In the genomic region with DNA sequence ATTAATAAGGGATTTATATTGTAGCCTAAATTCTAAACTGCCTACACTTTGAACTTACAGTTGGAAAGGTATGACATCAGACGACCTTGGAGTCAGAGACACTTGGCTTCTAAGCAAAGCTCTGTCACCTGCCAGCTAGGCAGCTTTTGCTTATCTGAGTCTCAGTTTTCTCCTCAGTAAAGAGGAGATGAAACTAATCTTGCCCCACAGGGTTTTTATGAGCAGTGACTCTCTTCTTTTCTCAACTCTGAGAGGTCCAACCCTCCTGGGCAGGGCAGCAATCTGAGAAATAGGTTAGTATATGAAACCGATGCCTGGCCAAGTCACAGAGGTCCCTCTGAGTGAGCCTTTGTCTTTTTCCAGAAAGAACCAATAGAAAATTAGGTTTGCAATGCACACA, we compare ENCODE assay signal across 29 cellular contexts.
"Had no signal": no experiment of that assay in that cellular context is flagged by ENCODE, and none has a peak within 500 bp of the region (broad histone marks: within the 10 kb centered on the region; RNA-seq: fewer than 3 reads in every experiment).

No MANE protein-coding gene starts in this region.

- H3K27me3 Mint-ChIP-seq: activated CD4-positive, alpha-beta memory T cell treated with anti-CD3 and anti-CD28 coated beads for 36 hours; activated CD4-positive, alpha-beta T cell treated with anti-CD3 and anti-CD28 coated beads for 36 hours; activated T-cell treated with anti-CD3 and anti-CD28 coated beads, Interleukin-2, amount 50 U/mL, for 24 hours had no signal

- H3K9me3 ChIP-seq: ascending aorta, breast epithelium, colonic mucosa had no signal

- H3K4me3 Mint-ChIP-seq: activated CD4-positive, alpha-beta memory T cell treated with anti-CD3 and anti-CD28 coated beads for 36 hours; activated CD4-positive, alpha-beta T cell treated with anti-CD3 and anti-CD28 coated beads for 36 hours; activated CD4-positive, alpha-beta T cell treated with anti-CD3 and anti-CD28 coated beads, Interleukin-2, amount 10 ng/mL, durations not matched to agents 24 days and 14 days; activated CD8-positive, alpha-beta T cell treated with anti-CD3 and anti-CD28 coated beads, Interleukin-2, amount 10 ng/mL, durations not matched to agents 7 days and 5 days; activated naive CD4-positive, alpha-beta T cell treated with anti-CD3 and anti-CD28 coated beads, Interleukin-2, amount 10 ng/mL, durations not matched to agents 7 days and 5 days; activated naive CD8-positive, alpha-beta T cell treated with anti-CD3 and anti-CD28 coated beads, Interleukin-2, amount 10 ng/mL, durations not matched to agents 7 days and 5 days; activated T-cell treated with anti-CD3 and anti-CD28 coated beads, Interleukin-2, amount 50 U/mL, for 24 hours; activated T-cell treated with anti-CD3 and anti-CD28 coated beads, Interleukin-2, amount 50 U/mL, for 72 hours; brain; T-helper 2 cell treated with Interferon-gamma antibody and Interleukin-4, amounts not matched to agents 5 μg/mL and 100 μg/mL, for 36 hours had no signal

- H3K27me3 ChIP-seq: ascending aorta, breast epithelium, cardiac muscle cell, colonic mucosa had no signal

- H3K36me3 Mint-ChIP-seq: activated CD4-positive, alpha-beta memory T cell treated with anti-CD3 and anti-CD28 coated beads for 36 hours; activated naive CD4-positive, alpha-beta T cell treated with anti-CD3 and anti-CD28 coated beads, Interleukin-2, amount 10 ng/mL, durations not matched to agents 7 days and 5 days; activated naive CD4-positive, alpha-beta T cell treated with anti-CD3 and anti-CD28 coated beads, Interleukin-2, amount 50 U/mL, for 72 hours; activated naive CD8-positive, alpha-beta T cell treated with anti-CD3 and anti-CD28 coated beads, Interleukin-2, amount 10 ng/mL, durations not matched to agents 7 days and 5 days; brain had no signal

- H3K27ac ChIP-seq: ascending aorta, breast epithelium, cardiac muscle cell, colonic mucosa had no signal

- H3K4me1 Mint-ChIP-seq: brain had no signal

- H3K27ac Mint-ChIP-seq: activated CD4-positive, alpha-beta memory T cell treated with anti-CD3 and anti-CD28 coated beads for 36 hours; activated CD4-positive, alpha-beta T cell treated with anti-CD3 and anti-CD28 coated beads for 36 hours; activated CD4-positive, alpha-beta T cell treated with anti-CD3 and anti-CD28 coated beads, Interleukin-2, amount 10 ng/mL, durations not matched to agents 24 days and 14 days; activated CD8-positive, alpha-beta T cell treated with anti-CD3 and anti-CD28 coated beads, Interleukin-2, amount 10 ng/mL, durations not matched to agents 7 days and 5 days; activated naive CD4-positive, alpha-beta T cell treated with anti-CD3 and anti-CD28 coated beads, Interleukin-2, amount 10 ng/mL, durations not matched to agents 7 days and 5 days; activated naive CD4-positive, alpha-beta T cell treated with anti-CD3 and anti-CD28 coated beads, Interleukin-2, amount 50 U/mL, for 72 hours; activated naive CD8-positive, alpha-beta T cell treated with anti-CD3 and anti-CD28 coated beads, Interleukin-2, amount 10 ng/mL, durations not matched to agents 7 days and 5 days; activated T-cell treated with anti-CD3 and anti-CD28 coated beads, Interleukin-2, amount 50 U/mL, for 24 hours; brain; T-helper 2 cell treated with Interferon-gamma antibody and Interleukin-4, amounts not matched to agents 5 μg/mL and 100 μg/mL, for 36 hours had no signal

- H3K4me1 ChIP-seq: ascending aorta, breast epithelium, colonic mucosa had no signal

- H3K4me3 ChIP-seq: ascending aorta, breast epithelium, cardiac muscle cell, colonic mucosa had no signal

- DNase-seq: activated CD4-positive, alpha-beta memory T cell treated with anti-CD3 and anti-CD28 coated beads for 36 hours; activated CD4-positive, alpha-beta T cell treated with anti-CD3 and anti-CD28 coated beads for 36 hours; activated CD4-positive, alpha-beta T cell treated with anti-CD3 and anti-CD28 coated beads, Interleukin-2, amount 10 ng/mL, durations not matched to agents 24 days and 14 days; activated CD4-positive, CD25-positive, alpha-beta regulatory T cell; activated CD4-positive, CD25-positive, alpha-beta regulatory T cell treated with anti-CD3 and anti-CD28 coated beads, Interleukin-2, amount 50 U/mL, for 72 hours; activated CD8-positive, alpha-beta memory T cell treated with anti-CD3 and anti-CD28 coated beads, Interleukin-2, amount 50 U/mL, for 48 hours; activated CD8-positive, alpha-beta T cell treated with anti-CD3 and anti-CD28 coated beads, Interleukin-2, amount 10 ng/mL, durations not matched to agents 7 days and 5 days; activated gamma-delta T cell; activated naive CD4-positive, alpha-beta T cell; activated naive CD4-positive, alpha-beta T cell treated with anti-CD3 and anti-CD28 coated beads, Interleukin-2, amount 10 ng/mL, durations not matched to agents 7 days and 5 days; activated naive CD8-positive, alpha-beta T cell treated with anti-CD3 and anti-CD28 coated beads, Interleukin-2, amount 10 ng/mL, durations not matched to agents 7 days and 5 days; activated T-cell treated with anti-CD3 and anti-CD28 coated beads for 4 hours; activated T-cell treated with anti-CD3 and anti-CD28 coated beads, Interleukin-2, amount 50 U/mL, for 24 hours; activated T-cell treated with anti-CD3 and anti-CD28 coated beads, Interleukin-2, amount 50 U/mL, for 72 hours; central memory CD4-positive, alpha-beta T cell; cerebellar nuclear complex; colonic mucosa; effector CD8-positive, alpha-beta T cell; foreskin fibroblast; head of caudate nucleus; hippocampal formation; T1000 had no signal

- H3K36me3 ChIP-seq: ascending aorta, breast epithelium, cardiac muscle cell, colonic mucosa had no signal

- H3K9me3 Mint-ChIP-seq: activated CD4-positive, alpha-beta memory T cell treated with anti-CD3 and anti-CD28 coated beads for 36 hours; activated CD4-positive, alpha-beta T cell treated with anti-CD3 and anti-CD28 coated beads, Interleukin-2, amount 10 ng/mL, durations not matched to agents 24 days and 14 days; activated naive CD4-positive, alpha-beta T cell treated with anti-CD3 and anti-CD28 coated beads, Interleukin-2, amount 10 ng/mL, durations not matched to agents 7 days and 5 days; activated naive CD4-positive, alpha-beta T cell treated with anti-CD3 and anti-CD28 coated beads, Interleukin-2, amount 50 U/mL, for 72 hours; activated naive CD8-positive, alpha-beta T cell treated with anti-CD3 and anti-CD28 coated beads, Interleukin-2, amount 10 ng/mL, durations not matched to agents 7 days and 5 days; activated T-cell treated with anti-CD3 and anti-CD28 coated beads, Interleukin-2, amount 50 U/mL, for 24 hours; activated T-cell treated with anti-CD3 and anti-CD28 coated beads, Interleukin-2, amount 50 U/mL, for 72 hours; T-helper 2 cell treated with Interferon-gamma antibody and Interleukin-4, amounts not matched to agents 5 μg/mL and 100 μg/mL, for 36 hours had no signal

- ATAC-seq: activated CD4-positive, alpha-beta T cell treated with anti-CD3 and anti-CD28 coated beads for 36 hours; activated CD8-positive, alpha-beta T cell treated with anti-CD3 and anti-CD28 coated beads, Interleukin-2, amount 10 ng/mL, durations not matched to agents 7 days and 5 days; activated naive CD4-positive, alpha-beta T cell treated with anti-CD3 and anti-CD28 coated beads, Interleukin-2, amount 50 U/mL, for 72 hours; activated T-cell treated with anti-CD3 and anti-CD28 coated beads, Interleukin-2, amount 50 U/mL, for 72 hours; esophagus mucosa had no signal
